Comparison of ENCODE assay signal across 1 cellular context in the genomic region with DNA sequence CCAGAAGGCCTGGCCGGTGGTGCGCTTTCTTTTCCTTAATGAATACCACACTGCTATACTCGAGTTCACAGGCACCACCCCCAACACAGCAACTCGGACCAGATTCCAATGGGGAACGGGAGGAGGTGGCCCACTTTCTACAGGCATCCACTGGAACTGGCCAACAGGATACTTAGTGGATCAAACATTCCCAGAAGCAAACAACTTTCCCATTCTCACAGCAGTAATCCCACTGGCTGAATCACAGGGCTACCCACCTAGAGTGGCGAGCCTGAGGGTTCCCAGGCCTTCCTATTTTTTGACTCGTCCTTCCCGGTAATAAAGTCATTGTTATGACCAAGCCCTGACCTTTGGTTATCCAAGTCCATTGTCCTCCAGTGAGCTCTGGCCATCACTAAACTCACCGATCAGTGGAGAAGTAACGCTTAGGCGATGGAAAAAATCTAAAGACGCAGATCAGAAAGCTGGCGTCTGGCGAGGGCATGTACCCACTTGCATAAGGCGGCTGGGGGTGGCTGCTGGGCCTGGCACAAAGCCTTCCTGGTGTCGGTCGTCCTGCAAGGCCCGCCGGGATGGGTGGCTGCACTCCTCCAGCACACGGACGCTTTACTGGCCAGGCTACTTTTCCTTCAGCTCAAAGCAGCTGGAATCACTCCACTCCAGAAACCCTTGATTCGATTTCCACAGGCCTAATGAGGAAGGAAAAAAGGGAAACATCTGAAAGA.
TF ChIP-seq lines count a peak whose summit lies in the region.

No MANE protein-coding gene starts in this region.

TF ChIP-seq in HCT116, 20 proteins besides CTCF, POLR2A, EP300 and RAD21 (continued from another document):
- TF ChIP-seq, protein P1, sequence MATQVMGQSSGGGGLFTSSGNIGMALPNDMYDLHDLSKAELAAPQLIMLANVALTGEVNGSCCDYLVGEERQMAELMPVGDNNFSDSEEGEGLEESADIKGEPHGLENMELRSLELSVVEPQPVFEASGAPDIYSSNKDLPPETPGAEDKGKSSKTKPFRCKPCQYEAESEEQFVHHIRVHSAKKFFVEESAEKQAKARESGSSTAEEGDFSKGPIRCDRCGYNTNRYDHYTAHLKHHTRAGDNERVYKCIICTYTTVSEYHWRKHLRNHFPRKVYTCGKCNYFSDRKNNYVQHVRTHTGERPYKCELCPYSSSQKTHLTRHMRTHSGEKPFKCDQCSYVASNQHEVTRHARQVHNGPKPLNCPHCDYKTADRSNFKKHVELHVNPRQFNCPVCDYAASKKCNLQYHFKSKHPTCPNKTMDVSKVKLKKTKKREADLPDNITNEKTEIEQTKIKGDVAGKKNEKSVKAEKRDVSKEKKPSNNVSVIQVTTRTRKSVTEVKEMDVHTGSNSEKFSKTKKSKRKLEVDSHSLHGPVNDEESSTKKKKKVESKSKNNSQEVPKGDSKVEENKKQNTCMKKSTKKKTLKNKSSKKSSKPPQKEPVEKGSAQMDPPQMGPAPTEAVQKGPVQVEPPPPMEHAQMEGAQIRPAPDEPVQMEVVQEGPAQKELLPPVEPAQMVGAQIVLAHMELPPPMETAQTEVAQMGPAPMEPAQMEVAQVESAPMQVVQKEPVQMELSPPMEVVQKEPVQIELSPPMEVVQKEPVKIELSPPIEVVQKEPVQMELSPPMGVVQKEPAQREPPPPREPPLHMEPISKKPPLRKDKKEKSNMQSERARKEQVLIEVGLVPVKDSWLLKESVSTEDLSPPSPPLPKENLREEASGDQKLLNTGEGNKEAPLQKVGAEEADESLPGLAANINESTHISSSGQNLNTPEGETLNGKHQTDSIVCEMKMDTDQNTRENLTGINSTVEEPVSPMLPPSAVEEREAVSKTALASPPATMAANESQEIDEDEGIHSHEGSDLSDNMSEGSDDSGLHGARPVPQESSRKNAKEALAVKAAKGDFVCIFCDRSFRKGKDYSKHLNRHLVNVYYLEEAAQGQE (IDR thresholded peaks at IDR 0.05; ENCODE audit: low read depth), result no peak
- TF ChIP-seq, protein P2, sequence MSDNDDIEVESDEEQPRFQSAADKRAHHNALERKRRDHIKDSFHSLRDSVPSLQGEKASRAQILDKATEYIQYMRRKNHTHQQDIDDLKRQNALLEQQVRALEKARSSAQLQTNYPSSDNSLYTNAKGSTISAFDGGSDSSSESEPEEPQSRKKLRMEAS (IDR thresholded peaks at IDR 0.05), result no peak
- no peak for TF ChIP-seq POLR2AphosphoS5 (IDR thresholded peaks at IDR 0.05; ENCODE audit: low read depth, low read length)
- TF ChIP-seq EZH2 (IDR thresholded peaks at IDR 0.05), result no peak
- TF ChIP-seq FOSL1 (IDR thresholded peaks at IDR 0.05; ENCODE audit: low read depth), result no peak
